Comparison of ENCODE assay signal across 18 cellular contexts in genomic region chr19:44007473-44007872, GRCh38. TPM values are rescaled to one million over a fixed set of nuclear protein-coding genes. Genes with fewer than 3 reads are reported as not detected.
A peak's percentile ranks its signal among the peaks of the same experiment; 100 is the strongest.
DNase-seq lines count a peak whose midpoint lies in the region; ATAC-seq, FAIRE-seq and TF ChIP-seq lines count a peak whose summit lies in the region.
"Had no signal": no experiment of that assay in that cellular context is flagged by ENCODE, and none has a peak within 500 bp of the region (broad histone marks: within the 10 kb centered on the region; RNA-seq: fewer than 3 reads in every experiment).

No MANE protein-coding gene starts in this region.

- H3K27ac Mint-ChIP-seq in neural crest cell (ENCODE audit: unreplicated experiment): no peak overlapping the region
- H3K27ac Mint-ChIP-seq: CD4-positive, alpha-beta memory T cell; GM23338 had no signal

- POLR2A ChIA-PET in K562 (lab: Yijun Ruan, JAX): no interaction called here

- H3K4me3 ChIP-seq in BLaER1 treated with 17β-estradiol and CSF1 and Interleukin-3, amounts not matched to agents 10 nM and 100 nM: peak overlapping the region in 6 of 10 experiments; percentile 4 to 41 (median 12); a peak in 4 of 20 replicates
- H3K4me3 ChIP-seq in K562: no peak overlapping the region
- H3K4me3 ChIP-seq: GM23338 had no signal

- peaks cover 74 to 82% (median 79%) of the 10 kb centered on the region in 11 experiments for H3K9me3 ChIP-seq in BLaER1 treated with 17β-estradiol and CSF1 and Interleukin-3, amounts not matched to agents 10 nM and 100 nM (replicated peaks in 1 of 11)
- peaks cover 4% of the 10 kb centered on the region; the same call in 1 of the 2 replicates for H3K9me3 ChIP-seq in K562 (replicated peaks; ENCODE audit: control insufficient read depth, insufficient read depth, low read depth, low read length)

- no peak overlapping the region for H3K4me2 ChIP-seq in BLaER1 treated with 17β-estradiol and CSF1 and Interleukin-3, amounts not matched to agents 10 nM and 100 nM
- no peak overlapping the region for H3K4me2 ChIP-seq in K562 (ENCODE audit: insufficient read depth, low read length)
- H3K4me2 ChIP-seq: GM23338 had no signal

- in situ Hi-C loops in K562 (cut with MboI): no loop called here

- no peak for TF ChIP-seq CTCF in K562 (IDR thresholded peaks at IDR 0.05 in 2 of 3, conservative IDR thresholded peaks at IDR 0.05 in 1 of 3; ENCODE audit: insufficient read depth in 2 of 3, low read depth in 1 of 3, low read length in 3 of 3)
- TF ChIP-seq CTCF in neural crest cell (conservative IDR thresholded peaks at IDR 0.05): no peak

- H3K4me3 Mint-ChIP-seq in neural crest cell: peak overlapping the region; percentile 48
- H3K4me3 Mint-ChIP-seq: CD14-positive monocyte; CD4-positive, alpha-beta memory T cell; GM23338 had no signal

- no peaks in the 10 kb centered on the region for H4K20me1 ChIP-seq in BLaER1 treated with 17β-estradiol and CSF1 and Interleukin-3, amounts not matched to agents 10 nM and 100 nM
- no peaks in the 10 kb centered on the region for H4K20me1 ChIP-seq in K562 (replicated peaks; ENCODE audit: control insufficient read depth, insufficient read depth, low read length)

- no peak overlapping the region for H3K27ac ChIP-seq in BLaER1 treated with 17β-estradiol and CSF1 and Interleukin-3, amounts not matched to agents 10 nM and 100 nM
- H3K27ac ChIP-seq in K562 (ENCODE audit: extremely low read depth, low read depth, low read length): no peak overlapping the region

- H2AFZ ChIP-seq in K562 (ENCODE audit: low read depth, low read length): no peak overlapping the region
- H2AFZ ChIP-seq: GM23338 had no signal

- TF ChIP-seq RAD21 in K562 (CRISPR knock-in tag; conservative IDR thresholded peaks at IDR 0.05 in 1 of 2, IDR thresholded peaks at IDR 0.05 in 1 of 2): no peak

- H3K4me1 Mint-ChIP-seq in neural crest cell: peaks cover 12% of the 10 kb centered on the region

- H3K79me2 ChIP-seq in K562 (ENCODE audit: control insufficient read depth, insufficient read depth, low read length): peaks cover 7% of the 10 kb centered on the region; the same call in 1 of the 3 replicates

- intact Hi-C loops in K562 (cut with micrococcal nuclease): loop anchor here (10.0 kb wide), 1 partner anchor 107 kb away; the partner anchor contains the start of gene ZNF225

- TF ChIP-seq EP300 in K562 (IDR thresholded peaks at IDR 0.05; ENCODE audit: low read length): no peak

- H3K9me3 Mint-ChIP-seq in neural crest cell: peaks cover 35% of the 10 kb centered on the region

- FAIRE-seq in K562 (lab: Jason Lieb, UNC): no peak
- FAIRE-seq: A204.1, H54 had no signal

- peaks cover 68% of the 10 kb centered on the region for H3K36me3 Mint-ChIP-seq in neural crest cell (ENCODE audit: low read depth)

- peaks cover 7 to 22% (median 10%) of the 10 kb centered on the region in 10 experiments; a peak in 19 of 20 replicates for H3K4me1 ChIP-seq in BLaER1 treated with 17β-estradiol and CSF1 and Interleukin-3, amounts not matched to agents 10 nM and 100 nM
- peaks cover 0 to 4% of the 10 kb centered on the region in 2 experiments; a peak in 2 of 5 replicates for H3K4me1 ChIP-seq in K562 (replicated peaks in 1 of 2; ENCODE audit: control insufficient read depth in 2 of 2, insufficient read depth in 2 of 2, low read length in 2 of 2)
- H3K4me1 ChIP-seq: BE2C had no signal

- CTCF ChIA-PET in K562 (lab: Yijun Ruan, JAX; ENCODE audit: low intra/inter-chr PET ratio): no interaction called here

- H3K36me3 ChIP-seq in BLaER1 treated with 17β-estradiol and CSF1 and Interleukin-3, amounts not matched to agents 10 nM and 100 nM: peaks cover 68 to 78% (median 73%) of the 10 kb centered on the region in 11 experiments
- peaks cover 17% of the 10 kb centered on the region; the same call in 2 of the 3 replicates for H3K36me3 ChIP-seq in K562 (ENCODE audit: control insufficient read depth, insufficient read depth, low read length)

- DNase-seq in K562 (ENCODE audit: extremely low read depth in 1 of 4, low spot score in 3 of 4) (no peak), neural crest cell (ENCODE audit: low read depth, low spot score) (no peak), DMS153 (lab: John Stamatoyannopoulos, UW) (no peak), NCI-H146 (lab: John Stamatoyannopoulos, UW) (no peak)
- DNase-seq: ACHN; BE2C; CD4-positive, alpha-beta memory T cell; DMS79 treated with DMSO at 0.1 percent for 48 hours; GF-D8; HCEC 1CT; Karpas-422; KBM-7 had no signal

- H3K27me3 ChIP-seq in BLaER1 treated with 17β-estradiol and CSF1 and Interleukin-3, amounts not matched to agents 10 nM and 100 nM: peaks cover 0 to 4% (median 0%) of the 10 kb centered on the region in 11 experiments; a peak in 1 of 22 replicates
- no peaks in the 10 kb centered on the region for H3K27me3 ChIP-seq in K562 (ENCODE audit: control insufficient read depth in 2 of 2, insufficient read depth in 2 of 2, low read length in 2 of 2)
- H3K27me3 ChIP-seq: BE2C had no signal

- BruUV-seq in K562 (replicated peaks; lab: Mats Ljungman, UMichigan): no TSS peak

- H3K9ac ChIP-seq in BLaER1 treated with 17β-estradiol and CSF1 and Interleukin-3, amounts not matched to agents 10 nM and 100 nM: no peak overlapping the region
- H3K9ac ChIP-seq in K562 (ENCODE audit: insufficient read depth in 1 of 2, low read depth in 2 of 2, low read length in 2 of 2): no peak overlapping the region

- TF ChIP-seq POLR2A in K562 (conservative IDR thresholded peaks at IDR 0.05): no peak

- no peaks in the 10 kb centered on the region for H3K9me1 ChIP-seq in K562 (ENCODE audit: control insufficient read depth, insufficient read depth, low read length)

- no peak for ATAC-seq in K562
- no peak for ATAC-seq in HG03108 (IDR thresholded peaks at IDR 0.05; ENCODE audit: unreplicated experiment)
- ATAC-seq: GM23338 had no signal

- WGBS in K562 (ENCODE audit: insufficient coverage, low coverage, missing lambda C conversion rate): 71% methylated on average over 6 of the region's 6 CpGs

- no peaks in the 10 kb centered on the region for H3K27me3 Mint-ChIP-seq in neural crest cell (ENCODE audit: low read depth)
- H3K27me3 Mint-ChIP-seq: CD4-positive, alpha-beta memory T cell had no signal

RNA-seq across cellular contexts. Expression of gene ZNF230, which starts 4.7 kb away (rescaled TPM):
- total RNA-seq in K562 (2011; cell fraction: chromatin; rRNA removed; ENCODE audit: low replicate concordance): 6.6 and 11.6 TPM in 2 replicates
- total RNA-seq in K562 (2011; cell fraction: nucleolus; rRNA removed): 8.9 and 9.3 TPM in 2 replicates
- total RNA-seq in K562 (2011; cell fraction: nucleoplasm; rRNA removed): 12.1 and 18.8 TPM in 2 replicates
- total RNA-seq in K562 (2014; rRNA removed) (1.3 and 1.6 TPM in 2 replicates), K562 (2014; rRNA removed; fragmentation: Illumina TruSeq; extraction: Trizol) (2.4 and 3.0 TPM in 2 replicates), K562 (2015; rRNA removed; fragmentation: Illumina TruSeq; extraction: Trizol) (1.6 and 2.3 TPM in 2 replicates), K562 (2021) (1.8 and 3.1 TPM in 2 replicates), neural crest cell (6.0 and 6.5 TPM in 2 replicates)
- polyA plus RNA-seq in K562 (2011; rRNA removed) (2.2 and 4.0 TPM in 2 replicates), K562 (2014; fragmentation: Illumina TruSeq; extraction: Trizol) (1.7 and 2.2 TPM in 2 replicates), K562 (2014; fragmentation: Nextera tagmentation; extraction: Ambion mirVana) (1 to 10 TPM; 2.0 TPM), K562 (2014; rRNA removed) (2.3 and 3.1 TPM in 2 replicates)
- 1.0 and 1.8 TPM in 2 replicates for polyA plus RNA-seq in K562 (2011; cell fraction: cytosol; rRNA removed)
- 1.9 and 2.8 TPM in 2 replicates for polyA plus RNA-seq in K562 (2011; cell fraction: nucleus; rRNA removed)
- polyA plus RNA-seq in K562 (2012): 1.3 and 2.1 TPM in 2 replicates
- 4.3 and 5.6 TPM in 2 replicates for polyA minus RNA-seq in K562 (2011; rRNA and poly(A)+ RNA removed)
- polyA minus RNA-seq in K562 (2011; cell fraction: cytosol; rRNA and poly(A)+ RNA removed): 1.3 TPM in 1 of 2 replicates, not detected in the other
- 3.0 and 6.3 TPM in 2 replicates for polyA minus RNA-seq in K562 (2011; cell fraction: nucleus; rRNA and poly(A)+ RNA removed)

RNA-seq across cellular contexts. Expression of gene ZNF222, which starts 17.7 kb away (rescaled TPM):
- total RNA-seq in K562 (2011; cell fraction: chromatin; rRNA removed; ENCODE audit: low replicate concordance): 3.8 and 7.7 TPM in 2 replicates
- total RNA-seq in K562 (2011; cell fraction: nucleolus; rRNA removed): 2.8 and 3.2 TPM in 2 replicates
- 3.1 and 4.0 TPM in 2 replicates for total RNA-seq in K562 (2011; cell fraction: nucleoplasm; rRNA removed)
- total RNA-seq in K562 (2014; rRNA removed): 2.2 and 4.2 TPM in 2 replicates
- total RNA-seq in K562 (2014; rRNA removed; fragmentation: Illumina TruSeq; extraction: Trizol): 4.5 and 5.8 TPM in 2 replicates
- 2.3 and 3.0 TPM in 2 replicates for total RNA-seq in K562 (2015; rRNA removed; fragmentation: Illumina TruSeq; extraction: Trizol)
- 2.3 and 2.8 TPM in 2 replicates for total RNA-seq in K562 (2021)
- 1.8 and 2.3 TPM in 2 replicates for polyA plus RNA-seq in K562 (2011; rRNA removed)
- polyA plus RNA-seq in K562 (2011; cell fraction: cytosol; rRNA removed): 0.51 and 1.1 TPM in 2 replicates
- polyA plus RNA-seq in K562 (2011; cell fraction: nucleus; rRNA removed): 1.1 and 1.7 TPM in 2 replicates
- polyA plus RNA-seq in K562 (2012): 2.9 and 5.3 TPM in 2 replicates
- polyA plus RNA-seq in K562 (2014; fragmentation: Illumina TruSeq; extraction: Trizol): 3.6 and 3.8 TPM in 2 replicates
- 1 to 10 TPM; 2.4 to 3.6 TPM for polyA plus RNA-seq in K562 (2014; fragmentation: Nextera tagmentation; extraction: Ambion mirVana)
- polyA plus RNA-seq in K562 (2014; rRNA removed): 2.8 and 4.6 TPM in 2 replicates
- polyA minus RNA-seq in K562 (2011; rRNA and poly(A)+ RNA removed): 3.0 and 3.6 TPM in 2 replicates
- polyA minus RNA-seq in K562 (2011; cell fraction: cytosol; rRNA and poly(A)+ RNA removed): 0.67 TPM in 1 of 2 replicates, not detected in the other
- polyA minus RNA-seq in K562 (2011; cell fraction: nucleus; rRNA and poly(A)+ RNA removed): 1.9 and 2.1 TPM in 2 replicates
- total RNA-seq in neural crest cell: 7.6 and 8.1 TPM in 2 replicates

RNA-seq across cellular contexts. Expression of gene ZNF155, which starts 23.5 kb away (rescaled TPM):
- total RNA-seq in K562 (2011; cell fraction: chromatin; rRNA removed; ENCODE audit: low replicate concordance): 0.72 and 1.5 TPM in 2 replicates
- total RNA-seq in K562 (2011; cell fraction: nucleolus; rRNA removed): 0.17 and 0.39 TPM in 2 replicates
- total RNA-seq in K562 (2011; cell fraction: nucleoplasm; rRNA removed): 1.7 and 2.1 TPM in 2 replicates
- total RNA-seq in K562 (2014; rRNA removed) (0.09 and 0.29 TPM in 2 replicates), K562 (2014; rRNA removed; fragmentation: Illumina TruSeq; extraction: Trizol) (0.67 and 0.76 TPM in 2 replicates), K562 (2015; rRNA removed; fragmentation: Illumina TruSeq; extraction: Trizol) (0.26 and 0.29 TPM in 2 replicates), K562 (2021) (0.47 and 0.62 TPM in 2 replicates), neural crest cell (8.8 and 11.9 TPM in 2 replicates)
- polyA plus RNA-seq in K562 (2011; rRNA removed) (0.09 and 0.20 TPM in 2 replicates), K562 (2014; fragmentation: Illumina TruSeq; extraction: Trizol) (0.22 and 0.28 TPM in 2 replicates), K562 (2014; fragmentation: Nextera tagmentation; extraction: Ambion mirVana) (under 1 TPM; 0.37 to 0.53 TPM), K562 (2014; rRNA removed) (0.26 and 0.40 TPM in 2 replicates)
- 0.01 TPM in 2 replicates for polyA plus RNA-seq in K562 (2011; cell fraction: cytosol; rRNA removed)
- polyA plus RNA-seq in K562 (2011; cell fraction: nucleus; rRNA removed): 0.18 TPM in 2 replicates
- polyA plus RNA-seq in K562 (2012): 0.23 and 0.64 TPM in 2 replicates
- 0.24 and 0.28 TPM in 2 replicates for polyA minus RNA-seq in K562 (2011; rRNA and poly(A)+ RNA removed)
- not detected in 2 replicates for polyA minus RNA-seq in K562 (2011; cell fraction: cytosol; rRNA and poly(A)+ RNA removed)
- polyA minus RNA-seq in K562 (2011; cell fraction: nucleus; rRNA and poly(A)+ RNA removed): 0.13 and 1.2 TPM in 2 replicates

RNA-seq across cellular contexts. Expression of gene ZNF223, which starts 44.4 kb away (rescaled TPM):
- total RNA-seq in K562 (2011; cell fraction: chromatin; rRNA removed; ENCODE audit: low replicate concordance): 0.44 and 0.70 TPM in 2 replicates
- 0.83 and 1.2 TPM in 2 replicates for total RNA-seq in K562 (2011; cell fraction: nucleolus; rRNA removed)
- 0.46 and 0.51 TPM in 2 replicates for total RNA-seq in K562 (2011; cell fraction: nucleoplasm; rRNA removed)
- total RNA-seq in K562 (2014; rRNA removed): 1.2 and 1.3 TPM in 2 replicates
- 0.44 and 0.70 TPM in 2 replicates for total RNA-seq in K562 (2014; rRNA removed; fragmentation: Illumina TruSeq; extraction: Trizol)
- total RNA-seq in K562 (2015; rRNA removed; fragmentation: Illumina TruSeq; extraction: Trizol): 0.54 and 0.57 TPM in 2 replicates
- total RNA-seq in K562 (2021): 0.35 and 0.85 TPM in 2 replicates
- 0.21 and 0.26 TPM in 2 replicates for polyA plus RNA-seq in K562 (2011; rRNA removed)
- polyA plus RNA-seq in K562 (2011; cell fraction: cytosol; rRNA removed): 0.19 TPM in 1 of 2 replicates, not detected in the other
- 0.27 and 0.75 TPM in 2 replicates for polyA plus RNA-seq in K562 (2011; cell fraction: nucleus; rRNA removed)
- 0.60 and 1.6 TPM in 2 replicates for polyA plus RNA-seq in K562 (2012)
- polyA plus RNA-seq in K562 (2014; fragmentation: Illumina TruSeq; extraction: Trizol): 0.71 and 1.1 TPM in 2 replicates
- polyA plus RNA-seq in K562 (2014; fragmentation: Nextera tagmentation; extraction: Ambion mirVana): 1 to 10 TPM; 1.2 to 1.8 TPM
- 0.98 and 1.1 TPM in 2 replicates for polyA plus RNA-seq in K562 (2014; rRNA removed)
- polyA minus RNA-seq in K562 (2011; rRNA and poly(A)+ RNA removed): 0.46 and 0.72 TPM in 2 replicates
- polyA minus RNA-seq in K562 (2011; cell fraction: cytosol; rRNA and poly(A)+ RNA removed): not detected in 2 replicates
- 0.54 TPM in 1 of 2 replicates, not detected in the other for polyA minus RNA-seq in K562 (2011; cell fraction: nucleus; rRNA and poly(A)+ RNA removed)
- 5.8 and 7.6 TPM in 2 replicates for total RNA-seq in neural crest cell

RNA-seq across cellular contexts. Expression of gene ZNF221, which starts 56.4 kb away (rescaled TPM):
- 1.5 and 3.6 TPM in 2 replicates for total RNA-seq in K562 (2011; cell fraction: chromatin; rRNA removed; ENCODE audit: low replicate concordance)
- 1.2 and 1.3 TPM in 2 replicates for total RNA-seq in K562 (2011; cell fraction: nucleolus; rRNA removed)
- 1.5 and 2.2 TPM in 2 replicates for total RNA-seq in K562 (2011; cell fraction: nucleoplasm; rRNA removed)
- total RNA-seq in K562 (2014; rRNA removed): 0.32 and 1.2 TPM in 2 replicates
- 1.2 and 1.4 TPM in 2 replicates for total RNA-seq in K562 (2014; rRNA removed; fragmentation: Illumina TruSeq; extraction: Trizol)
- total RNA-seq in K562 (2015; rRNA removed; fragmentation: Illumina TruSeq; extraction: Trizol): 0.80 and 0.98 TPM in 2 replicates
- total RNA-seq in K562 (2021): 0.78 and 1.1 TPM in 2 replicates
- polyA plus RNA-seq in K562 (2011; rRNA removed): 0.09 and 0.35 TPM in 2 replicates
- polyA plus RNA-seq in K562 (2011; cell fraction: cytosol; rRNA removed): 0.21 TPM in 1 of 2 replicates, not detected in the other
- polyA plus RNA-seq in K562 (2011; cell fraction: nucleus; rRNA removed): 0.22 and 0.53 TPM in 2 replicates
- 0.22 and 0.54 TPM in 2 replicates for polyA plus RNA-seq in K562 (2012)
- polyA plus RNA-seq in K562 (2014; fragmentation: Illumina TruSeq; extraction: Trizol): 0.40 and 0.43 TPM in 2 replicates
- polyA plus RNA-seq in K562 (2014; fragmentation: Nextera tagmentation; extraction: Ambion mirVana): under 1 TPM; 0.45 to 0.52 TPM
- polyA plus RNA-seq in K562 (2014; rRNA removed): 0.34 and 0.42 TPM in 2 replicates
- polyA minus RNA-seq in K562 (2011; rRNA and poly(A)+ RNA removed): 1.1 and 1.2 TPM in 2 replicates
- not detected in 2 replicates for polyA minus RNA-seq in K562 (2011; cell fraction: cytosol; rRNA and poly(A)+ RNA removed)
- 0.67 and 0.89 TPM in 2 replicates for polyA minus RNA-seq in K562 (2011; cell fraction: nucleus; rRNA and poly(A)+ RNA removed)
- total RNA-seq in neural crest cell: 11.6 and 14.3 TPM in 2 replicates
